1 cellular context compared by ENCODE assay signal in genomic region chr9:124659099-124659659, GRCh38.
TF ChIP-seq lines count a peak whose summit lies in the region.

No MANE protein-coding gene starts in this region.

TF ChIP-seq in K562, 482 proteins besides CTCF, POLR2A, EP300 and RAD21 (continued from another document and continues in another):
- TF ChIP-seq, protein P1, sequence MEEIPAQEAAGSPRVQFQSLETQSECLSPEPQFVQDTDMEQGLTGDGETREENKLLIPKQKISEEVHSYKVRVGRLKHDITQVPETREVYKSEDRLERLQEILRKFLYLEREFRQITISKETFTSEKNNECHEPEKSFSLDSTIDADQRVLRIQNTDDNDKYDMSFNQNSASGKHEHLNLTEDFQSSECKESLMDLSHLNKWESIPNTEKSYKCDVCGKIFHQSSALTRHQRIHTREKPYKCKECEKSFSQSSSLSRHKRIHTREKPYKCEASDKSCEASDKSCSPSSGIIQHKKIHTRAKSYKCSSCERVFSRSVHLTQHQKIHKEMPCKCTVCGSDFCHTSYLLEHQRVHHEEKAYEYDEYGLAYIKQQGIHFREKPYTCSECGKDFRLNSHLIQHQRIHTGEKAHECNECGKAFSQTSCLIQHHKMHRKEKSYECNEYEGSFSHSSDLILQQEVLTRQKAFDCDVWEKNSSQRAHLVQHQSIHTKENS (CRISPR knock-in tag; IDR thresholded peaks at IDR 0.05), result no peak
- TF ChIP-seq ZNF77 (CRISPR knock-in tag; IDR thresholded peaks at IDR 0.05) (no peak), TAF9B (IDR thresholded peaks at IDR 0.05; ENCODE audit: partially characterized antibody) (peak; percentile 70), COPS2 (conservative IDR thresholded peaks at IDR 0.05) (no peak), MBD2 (IDR thresholded peaks at IDR 0.05; ENCODE audit: borderline replicate concordance, low read depth) (peak; percentile 50; the same call in 1 of the 2 replicates), GTF2E2 (tag; IDR thresholded peaks at IDR 0.05) (no peak), CREM (IDR thresholded peaks at IDR 0.05; ENCODE audit: low read depth) (peak; percentile 75), PTTG1 (tag; IDR thresholded peaks at IDR 0.05; ENCODE audit: low read depth) (no peak), ZNF518B (CRISPR knock-in tag; IDR thresholded peaks at IDR 0.05) (no peak), E2F5 (CRISPR knock-in tag; IDR thresholded peaks at IDR 0.05) (no peak), HCFC1 (IDR thresholded peaks at IDR 0.05; ENCODE audit: low read depth, low read length) (peak; percentile 35), PRMT5 (CRISPR knock-in tag; IDR thresholded peaks at IDR 0.05) (no peak), MCM3 (IDR thresholded peaks at IDR 0.05) (no peak), IFI16 (CRISPR knock-in tag; IDR thresholded peaks at IDR 0.05) (no peak), NR2C1 (IDR thresholded peaks at IDR 0.05) (no peak), NR2C1 (tag; IDR thresholded peaks at IDR 0.05) (no peak), RBM34 (IDR thresholded peaks at IDR 0.05; ENCODE audit: borderline replicate concordance, insufficient read depth, low read length) (no peak), BRD9 (IDR thresholded peaks at IDR 0.05; ENCODE audit: low read depth, partially characterized antibody) (peak; percentile 69), NR1H2 (CRISPR knock-in tag; IDR thresholded peaks at IDR 0.05) (no peak), L3MBTL2 (IDR thresholded peaks at IDR 0.05) (peak; percentile 58; the same call in 1 of the 2 replicates), ZNF699 (CRISPR knock-in tag; IDR thresholded peaks at IDR 0.05; ENCODE audit: insufficient replicate concordance) (no peak), RNF2 (IDR thresholded peaks at IDR 0.05) (peak; percentile 51), MLX (CRISPR knock-in tag; conservative IDR thresholded peaks at IDR 0.05) (no peak), ELK3 (CRISPR knock-in tag; IDR thresholded peaks at IDR 0.05) (no peak), DIDO1 (tag; IDR thresholded peaks at IDR 0.05; ENCODE audit: low read depth) (no peak), ZNF668 (CRISPR knock-in tag; IDR thresholded peaks at IDR 0.05) (no peak), THAP7 (CRISPR knock-in tag; IDR thresholded peaks at IDR 0.05) (no peak), CBX5 (IDR thresholded peaks at IDR 0.05; ENCODE audit: borderline replicate concordance, low read depth) (no peak), ZBTB8A (IDR thresholded peaks at IDR 0.05; ENCODE audit: partially characterized antibody) (no peak), CBFA2T3 (IDR thresholded peaks at IDR 0.05) (peak; percentile 86), PRDM10 (IDR thresholded peaks at IDR 0.05; ENCODE audit: partially characterized antibody) (peak; percentile 13), HMG20A (CRISPR knock-in tag; conservative IDR thresholded peaks at IDR 0.05) (no peak), RCOR1 (IDR thresholded peaks at IDR 0.05; ENCODE audit: borderline replicate concordance in 1 of 2, low read depth in 2 of 2, low read length in 2 of 2) (peak in 1 of 2 experiments; percentile 46; a peak in 1 of 4 replicates), CBX2 (IDR thresholded peaks at IDR 0.05; ENCODE audit: insufficient read depth, low read length, poor library complexity, severe bottlenecking) (no peak)
- TF ChIP-seq, protein P2, sequence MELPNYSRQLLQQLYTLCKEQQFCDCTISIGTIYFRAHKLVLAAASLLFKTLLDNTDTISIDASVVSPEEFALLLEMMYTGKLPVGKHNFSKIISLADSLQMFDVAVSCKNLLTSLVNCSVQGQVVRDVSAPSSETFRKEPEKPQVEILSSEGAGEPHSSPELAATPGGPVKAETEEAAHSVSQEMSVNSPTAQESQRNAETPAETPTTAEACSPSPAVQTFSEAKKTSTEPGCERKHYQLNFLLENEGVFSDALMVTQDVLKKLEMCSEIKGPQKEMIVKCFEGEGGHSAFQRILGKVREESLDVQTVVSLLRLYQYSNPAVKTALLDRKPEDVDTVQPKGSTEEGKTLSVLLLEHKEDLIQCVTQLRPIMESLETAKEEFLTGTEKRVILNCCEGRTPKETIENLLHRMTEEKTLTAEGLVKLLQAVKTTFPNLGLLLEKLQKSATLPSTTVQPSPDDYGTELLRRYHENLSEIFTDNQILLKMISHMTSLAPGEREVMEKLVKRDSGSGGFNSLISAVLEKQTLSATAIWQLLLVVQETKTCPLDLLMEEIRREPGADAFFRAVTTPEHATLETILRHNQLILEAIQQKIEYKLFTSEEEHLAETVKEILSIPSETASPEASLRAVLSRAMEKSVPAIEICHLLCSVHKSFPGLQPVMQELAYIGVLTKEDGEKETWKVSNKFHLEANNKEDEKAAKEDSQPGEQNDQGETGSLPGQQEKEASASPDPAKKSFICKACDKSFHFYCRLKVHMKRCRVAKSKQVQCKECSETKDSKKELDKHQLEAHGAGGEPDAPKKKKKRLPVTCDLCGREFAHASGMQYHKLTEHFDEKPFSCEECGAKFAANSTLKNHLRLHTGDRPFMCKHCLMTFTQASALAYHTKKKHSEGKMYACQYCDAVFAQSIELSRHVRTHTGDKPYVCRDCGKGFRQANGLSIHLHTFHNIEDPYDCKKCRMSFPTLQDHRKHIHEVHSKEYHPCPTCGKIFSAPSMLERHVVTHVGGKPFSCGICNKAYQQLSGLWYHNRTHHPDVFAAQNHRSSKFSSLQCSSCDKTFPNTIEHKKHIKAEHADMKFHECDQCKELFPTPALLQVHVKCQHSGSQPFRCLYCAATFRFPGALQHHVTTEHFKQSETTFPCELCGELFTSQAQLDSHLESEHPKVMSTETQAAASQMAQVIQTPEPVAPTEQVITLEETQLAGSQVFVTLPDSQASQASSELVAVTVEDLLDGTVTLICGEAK (IDR thresholded peaks at IDR 0.05), result no peak
- TF ChIP-seq, protein P2 (CRISPR knock-in tag; IDR thresholded peaks at IDR 0.05), result no peak
- TF ChIP-seq, protein P3, sequence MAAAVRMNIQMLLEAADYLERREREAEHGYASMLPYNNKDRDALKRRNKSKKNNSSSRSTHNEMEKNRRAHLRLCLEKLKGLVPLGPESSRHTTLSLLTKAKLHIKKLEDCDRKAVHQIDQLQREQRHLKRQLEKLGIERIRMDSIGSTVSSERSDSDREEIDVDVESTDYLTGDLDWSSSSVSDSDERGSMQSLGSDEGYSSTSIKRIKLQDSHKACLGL (CRISPR knock-in tag; IDR thresholded peaks at IDR 0.05; ENCODE audit: borderline replicate concordance, poor library complexity, severe bottlenecking), result no peak
- TF ChIP-seq, protein P4, sequence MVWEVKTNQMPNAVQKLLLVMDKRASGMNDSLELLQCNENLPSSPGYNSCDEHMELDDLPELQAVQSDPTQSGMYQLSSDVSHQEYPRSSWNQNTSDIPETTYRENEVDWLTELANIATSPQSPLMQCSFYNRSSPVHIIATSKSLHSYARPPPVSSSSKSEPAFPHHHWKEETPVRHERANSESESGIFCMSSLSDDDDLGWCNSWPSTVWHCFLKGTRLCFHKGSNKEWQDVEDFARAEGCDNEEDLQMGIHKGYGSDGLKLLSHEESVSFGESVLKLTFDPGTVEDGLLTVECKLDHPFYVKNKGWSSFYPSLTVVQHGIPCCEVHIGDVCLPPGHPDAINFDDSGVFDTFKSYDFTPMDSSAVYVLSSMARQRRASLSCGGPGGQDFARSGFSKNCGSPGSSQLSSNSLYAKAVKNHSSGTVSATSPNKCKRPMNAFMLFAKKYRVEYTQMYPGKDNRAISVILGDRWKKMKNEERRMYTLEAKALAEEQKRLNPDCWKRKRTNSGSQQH (CRISPR knock-in tag; IDR thresholded peaks at IDR 0.05), result no peak
